8 cellular contexts compared by ENCODE assay signal in the genomic region with DNA sequence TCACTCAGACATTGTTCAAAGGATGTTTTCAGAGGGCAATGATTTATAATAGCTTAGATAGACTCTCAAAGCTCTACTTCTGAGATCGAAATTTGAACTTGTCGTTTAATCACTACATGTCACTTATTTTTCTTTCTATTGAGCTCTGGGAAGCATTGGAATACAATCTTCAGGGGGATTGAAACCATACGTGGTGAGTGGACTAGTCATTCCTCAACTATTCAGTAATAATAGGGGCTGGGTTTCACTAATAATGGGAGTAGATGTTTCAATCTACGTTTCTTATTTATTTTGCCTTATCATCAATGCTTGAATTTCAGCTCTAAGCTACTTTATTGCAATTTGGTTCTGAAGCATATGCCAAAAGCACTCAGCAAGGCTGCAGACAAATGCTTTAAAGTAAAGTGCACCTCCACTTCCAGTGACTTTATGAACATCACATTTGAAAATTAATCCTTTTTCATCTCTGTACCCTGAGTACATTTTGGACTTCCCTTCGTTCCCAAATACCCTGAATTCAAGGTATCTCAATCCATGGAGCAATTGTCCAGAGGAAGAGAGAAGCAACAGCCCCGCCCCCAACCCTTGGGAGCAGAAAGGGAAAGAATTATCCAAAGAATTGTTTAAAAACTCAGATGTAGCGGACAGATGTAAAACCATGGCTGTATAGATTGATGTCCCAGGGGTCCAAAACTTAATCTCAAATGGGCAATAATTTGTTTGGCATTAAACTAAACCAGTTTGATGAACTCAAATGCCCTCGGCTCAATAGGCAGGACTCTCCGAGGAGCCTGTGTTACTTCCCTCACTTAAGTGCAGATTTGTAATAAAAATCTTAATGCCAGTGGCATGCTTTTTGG.
DNase-seq lines count a peak whose midpoint lies in the region; ATAC-seq and TF ChIP-seq lines count a peak whose summit lies in the region.

No MANE protein-coding gene starts in this region.

- TF ChIP-seq CTCF in 22Rv1 (IDR thresholded peaks at IDR 0.05) (no peak), GM06990 (IDR thresholded peaks at IDR 0.05; ENCODE audit: insufficient read depth, low read length, poor library complexity, severe bottlenecking) (no peak), left lung (IDR thresholded peaks at IDR 0.05) (no peak), stomach (IDR thresholded peaks at IDR 0.05) (no peak)

- ATAC-seq in left lung = no peak

- no peak for TF ChIP-seq POLR2A in stomach (IDR thresholded peaks at IDR 0.05)

- TF ChIP-seq EP300 in stomach (IDR thresholded peaks at IDR 0.05) = no peak

- H3K9me3 ChIP-seq in left lung (no peaks in the 10 kb centered on the region), stomach (no peaks in the 10 kb centered on the region)

- WGBS in stomach, 5 donors = 26 to 27% (median 27%) methylated on average over 9 of the region's 9 CpGs

- DNase-seq in GM06990 (ENCODE audit: extremely low read depth, insufficient read length) (no peak), NCI-H748 (lab: John Stamatoyannopoulos, UW; ENCODE audit: unreplicated experiment) (peak; percentile 73), caudate nucleus (lab: John Stamatoyannopoulos, UW) (peak in 9 of 61 donors; percentile 3 to 39 (median 10)), left lung (no peak), stomach (no peak), HuH-7 (ENCODE audit: low spot score) (no peak), GM19240 (ENCODE audit: insufficient read length, low spot score) (no peak)

- H3K4me3 ChIP-seq in GM06990 (replicated peaks; ENCODE audit: low read depth, low read length) (peak overlapping the region; percentile 43), left lung (peak overlapping the region; percentile 58 to 83), stomach (peak overlapping the region; percentile 51 to 90 (median 67))

- H3K27me3 ChIP-seq in GM06990 (replicated peaks; ENCODE audit: control insufficient read depth, insufficient read depth, low read length) = no peaks in the 10 kb centered on the region
- no peaks in the 10 kb centered on the region for H3K27me3 ChIP-seq in left lung
- H3K27me3 ChIP-seq in stomach = no peaks in the 10 kb centered on the region

- H3K27ac ChIP-seq in 22Rv1 (peak overlapping the region; percentile 99), caudate nucleus (ENCODE audit: low read depth, low read length) (peak overlapping the region; percentile 76), left lung (peak overlapping the region; percentile 95 to 96), stomach (peak overlapping the region; percentile 18 to 100 (median 97))

- H3K36me3 ChIP-seq in GM06990 (ENCODE audit: control insufficient read depth, insufficient read depth, low read length) (no peaks in the 10 kb centered on the region), left lung (no peaks in the 10 kb centered on the region), stomach (no peaks in the 10 kb centered on the region)

- peaks cover 0 to 23% of the 10 kb centered on the region in 2 donors for H3K4me1 ChIP-seq in left lung
- H3K4me1 ChIP-seq in stomach = peaks cover 9 to 32% (median 19%) of the 10 kb centered on the region in 4 donors

- intact Hi-C loops in left lung (cut with DNase I) (no loop called here), stomach (cut with DNase I; ENCODE audit: low total_unique reads) (no loop called here)
